In the genomic region with DNA sequence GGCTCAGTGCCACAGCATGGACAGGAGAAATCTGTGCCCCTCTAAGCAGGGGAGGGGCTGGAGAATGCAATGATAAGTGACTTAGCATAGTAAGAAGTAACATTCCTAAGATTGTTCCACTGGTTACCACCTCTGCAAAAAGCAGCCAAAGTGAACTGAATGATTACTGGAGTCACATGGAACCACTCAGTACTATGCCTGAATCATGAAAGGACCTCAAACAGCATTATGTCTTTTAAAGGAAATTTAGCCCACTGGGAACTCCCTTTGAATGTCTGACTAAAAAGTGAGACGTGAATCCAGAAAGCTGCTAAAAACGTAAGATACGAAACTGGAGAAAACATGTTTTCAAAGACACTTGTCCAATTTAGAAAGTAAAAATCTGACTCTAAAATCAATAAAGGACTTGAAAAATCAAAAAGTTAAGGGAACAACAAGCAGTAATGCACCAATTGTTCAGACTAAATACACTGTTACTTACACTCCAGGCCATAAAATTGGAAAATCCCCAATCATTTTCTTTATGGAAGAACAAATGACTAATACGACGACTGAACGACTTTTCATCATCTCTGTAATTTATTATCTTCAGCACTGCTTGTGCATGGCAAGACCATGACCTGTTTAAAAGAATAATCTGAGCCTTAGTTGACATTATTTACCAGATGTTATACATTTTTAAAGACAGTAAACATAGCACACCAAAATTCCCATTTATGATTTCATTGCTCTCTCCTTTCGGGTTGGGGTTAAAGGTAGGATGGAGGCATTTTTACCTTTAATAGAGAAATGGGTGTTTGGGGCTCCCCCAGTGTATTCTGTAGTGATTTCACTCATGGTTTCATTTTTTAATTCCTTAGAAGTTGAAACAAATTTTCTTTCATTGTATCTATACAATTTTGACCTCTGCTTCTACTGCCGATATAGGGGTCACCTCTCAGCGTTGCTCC, we compare ENCODE assay signal across 18 cellular contexts. TPM values are rescaled to one million over a fixed set of nuclear protein-coding genes. Genes with fewer than 3 reads are reported as not detected.
A peak's percentile ranks its signal among the peaks of the same experiment; 100 is the strongest.
DNase-seq lines count a peak whose midpoint lies in the region; ATAC-seq and TF ChIP-seq lines count a peak whose summit lies in the region.
"Had no signal": no experiment of that assay in that cellular context is flagged by ENCODE, and none has a peak within 500 bp of the region (broad histone marks: within the 10 kb centered on the region; RNA-seq: fewer than 3 reads in every experiment).

No MANE protein-coding gene starts in this region.

- H3K36me3 Mint-ChIP-seq in T-helper 17 cell (ENCODE audit: low read depth) (no peaks in the 10 kb centered on the region), type B pancreatic cell (peaks cover 39% of the 10 kb centered on the region)

- intact Hi-C loops in esophagus squamous epithelium (cut with DNase I), result no loop called here

- H3K9me3 ChIP-seq in T-helper 17 cell (ENCODE audit: control insufficient read depth, low read length, poor library complexity, severe bottlenecking) (no peaks in the 10 kb centered on the region), esophagus squamous epithelium (no peaks in the 10 kb centered on the region)
- H3K9me3 ChIP-seq: Peyer's patch, thyroid gland had no signal

- H3K27me3 ChIP-seq in esophagus squamous epithelium, result no peaks in the 10 kb centered on the region
- H3K27me3 ChIP-seq: Peyer's patch, thyroid gland had no signal

- WGBS in esophagus squamous epithelium, 2 donors, result 64 to 72% methylated on average over 9 of the region's 9 CpGs

- no peaks in the 10 kb centered on the region for H3K27me3 Mint-ChIP-seq in T-helper 17 cell
- H3K27me3 Mint-ChIP-seq in type B pancreatic cell, result no peaks in the 10 kb centered on the region
- H3K27me3 Mint-ChIP-seq: activated B cell treated with CpG ODN at 0.5 μM for 24 hours, memory B cell had no signal

- H3K4me1 ChIP-seq in esophagus squamous epithelium, result peaks cover 0 to 21% (median 3%) of the 10 kb centered on the region in 3 donors

- TF ChIP-seq POLR2A in esophagus squamous epithelium (IDR thresholded peaks at IDR 0.05), result no peak

- H3K4me1 Mint-ChIP-seq in T-helper 17 cell (peaks cover 35% of the 10 kb centered on the region), type B pancreatic cell (ENCODE audit: unreplicated experiment) (peaks cover 9% of the 10 kb centered on the region)

- TF ChIP-seq CTCF in choroid plexus epithelial cell (conservative IDR thresholded peaks at IDR 0.05; ENCODE audit: low read depth, low read length), result no peak
- no peak for TF ChIP-seq CTCF in retinal pigment epithelial cell (conservative IDR thresholded peaks at IDR 0.05; ENCODE audit: low read depth, low read length)
- no peak for TF ChIP-seq CTCF in esophagus squamous epithelium (IDR thresholded peaks at IDR 0.05)
- no peak for TF ChIP-seq CTCF in type B pancreatic cell (conservative IDR thresholded peaks at IDR 0.05)

- no peaks in the 10 kb centered on the region for H3K9me3 Mint-ChIP-seq in type B pancreatic cell
- H3K9me3 Mint-ChIP-seq: activated B cell treated with CpG ODN at 0.5 μM for 24 hours, memory B cell had no signal

- peak; percentile 49 to 67 for ATAC-seq in activated CD4-positive, CD25-positive, alpha-beta regulatory T cell treated with anti-CD3 and anti-CD28 coated beads, Interleukin-2, amount 50 U/mL, for 24 hours
- ATAC-seq in T-helper 17 cell (no peak), HG02884 (IDR thresholded peaks at IDR 0.05; ENCODE audit: unreplicated experiment) (no peak)

- peaks cover 21 to 99% (median 54%) of the 10 kb centered on the region in 3 donors for H3K36me3 ChIP-seq in esophagus squamous epithelium

- H3K27ac Mint-ChIP-seq in T-helper 17 cell (peak overlapping the region; percentile 84), type B pancreatic cell (no peak overlapping the region)
- H3K27ac Mint-ChIP-seq: activated B cell treated with CpG ODN at 0.5 μM for 24 hours, memory B cell had no signal

- H3K4me3 Mint-ChIP-seq in T-helper 17 cell, result peak overlapping the region; percentile 88
- no peak overlapping the region for H3K4me3 Mint-ChIP-seq in type B pancreatic cell
- H3K4me3 Mint-ChIP-seq: activated B cell treated with CpG ODN at 0.5 μM for 24 hours, memory B cell had no signal

- no peak overlapping the region for H3K4me3 ChIP-seq in choroid plexus epithelial cell (ENCODE audit: low read depth, low read length)
- H3K4me3 ChIP-seq in retinal pigment epithelial cell (ENCODE audit: low read length), result no peak overlapping the region
- H3K4me3 ChIP-seq in esophagus squamous epithelium, result no peak overlapping the region
- H3K4me3 ChIP-seq: Peyer's patch, thyroid gland had no signal

- no peak overlapping the region for H3K27ac ChIP-seq in esophagus squamous epithelium
- H3K27ac ChIP-seq: Peyer's patch, thyroid gland had no signal

- DNase-seq in activated CD4-positive, CD25-positive, alpha-beta regulatory T cell treated with anti-CD3 and anti-CD28 coated beads, Interleukin-2, amount 50 U/mL, for 72 hours, result no peak
- DNase-seq in T-helper 17 cell, result no peak
- DNase-seq in choroid plexus epithelial cell (ENCODE audit: low read depth), result peak; percentile 46
- peak; percentile 29 for DNase-seq in retinal pigment epithelial cell (ENCODE audit: low read depth)
- no peak for DNase-seq in esophagus squamous epithelium (lab: John Stamatoyannopoulos, UW)
- DNase-seq in type B pancreatic cell (ENCODE audit: extremely low spot score, unreplicated experiment), result no peak
- DNase-seq: 8988T; activated B cell treated with CpG ODN at 0.5 μM for 24 hours; activated effector memory CD4-positive, alpha-beta T cell treated with Interleukin-2 at 50 U/mL for 16 hours; COR-L47; GOT3; occipital lobe; Peyer's patch; thyroid gland had no signal

RNA-seq across cellular contexts. Expression of a gene that starts 38.8 kb away (rescaled TPM):
- under 1 TPM in 1 of 2 donors, not detected in 1; 0.75 TPM for total RNA-seq in T-helper 17 cell
- not detected for total RNA-seq in esophagus squamous epithelium
- not detected in 2 replicates for total RNA-seq in type B pancreatic cell (ENCODE audit: low replicate concordance)
- total RNA-seq: activated B cell treated with CpG ODN at 0.5 μM for 24 hours, cardiac septum, occipital lobe, Peyer's patch, thyroid gland had no signal

RNA-seq across cellular contexts. Expression of a gene that starts 42.8 kb away (rescaled TPM):
- total RNA-seq in T-helper 17 cell, result 100 to 1,000 TPM; 259 to 282 TPM
- total RNA-seq in esophagus squamous epithelium, result 100 to 1,000 TPM in 2 of 4 donors, 10 to 100 TPM in 2; 62.5 to 109 (median 89.1) TPM
- 106 and 118 TPM in 2 replicates for total RNA-seq in type B pancreatic cell (ENCODE audit: low replicate concordance)

RNA-seq across cellular contexts. Expression of a gene that starts 52.1 kb away (rescaled TPM):
- total RNA-seq in T-helper 17 cell (10 to 100 TPM; 25.4 to 30.4 TPM), esophagus squamous epithelium (100 to 1,000 TPM in 3 of 4 donors, 10 to 100 TPM in 1; 84.5 to 244 (median 159) TPM), type B pancreatic cell (ENCODE audit: low replicate concordance) (84.6 and 88.0 TPM in 2 replicates)

Comparison
In these comparisons a context has a peak if more than half of its experiments do, and no peak if none do; other contexts are left out.
1. ATAC-seq: peak in activated CD4-positive, CD25-positive, alpha-beta regulatory T cell treated with anti-CD3 and anti-CD28 coated beads, Interleukin-2, amount 50 U/mL, for 24 hours (2 of 2); none in T-helper 17 cell (single experiment) and HG02884 (single experiment).
2. DNase-seq: peak in choroid plexus epithelial cell (single experiment) and retinal pigment epithelial cell (single experiment); none in activated CD4-positive, CD25-positive, alpha-beta regulatory T cell treated with anti-CD3 and anti-CD28 coated beads, Interleukin-2, amount 50 U/mL, for 72 hours (single experiment), T-helper 17 cell (0 of 3), esophagus squamous epithelium (single experiment) and type B pancreatic cell (single experiment).